Comparison of ENCODE assay signal across 15 cellular contexts in genomic region chr5:107012371-107012770, GRCh38.
"Had no signal": no experiment of that assay in that cellular context is flagged by ENCODE, and none has a peak within 500 bp of the region (broad histone marks: within the 10 kb centered on the region; RNA-seq: fewer than 3 reads in every experiment).

No MANE protein-coding gene starts in this region.

- ATAC-seq: effector memory CD8-positive, alpha-beta T cell; natural killer cell; right lobe of liver; stimulated activated naive CD8-positive, alpha-beta T cell treated with anti-CD3 and anti-CD28 coated beads, Interleukin-15, amount 100 ng/mL, for 72 hours had no signal

- DNase-seq: cortex of kidney; effector memory CD8-positive, alpha-beta T cell; erythroblast; head of caudate nucleus; natural killer cell; occipital lobe; ovary; right lobe of liver; stimulated activated CD4-positive, alpha-beta T cell treated with anti-CD3 and anti-CD28 coated beads, Interleukin-12 subunit alpha, Interleukin-12 subunit beta, amount 100 ng/mL, for 4 hours; stimulated activated CD4-positive, alpha-beta T cell treated with anti-CD3 and anti-CD28 coated beads, Interleukin-1b, Interleukin-23, amount 100 ng/mL, for 48 hours; stimulated activated CD4-positive, alpha-beta T cell treated with anti-CD3 and anti-CD28 coated beads, Interleukin-4, amount 100 ng/mL, for 1 hour; stimulated activated CD8-positive, alpha-beta memory T cell treated with anti-CD3 and anti-CD28 coated beads, Interleukin-4, amount 100 ng/mL, for 48 hours; stimulated activated naive CD4-positive, alpha-beta T cell; stimulated activated naive CD8-positive, alpha-beta T cell treated with anti-CD3 and anti-CD28 coated beads, Interleukin-15, amount 100 ng/mL, for 72 hours; trophoblast cell had no signal
